2 cellular contexts compared by ENCODE assay signal in genomic region chr19:42774510-42775158, GRCh38.
A peak's percentile ranks its signal among the peaks of the same experiment; 100 is the strongest.
TF ChIP-seq lines count a peak whose summit lies in the region.

No MANE protein-coding gene starts in this region.

TF ChIP-seq in K562, 482 proteins besides CTCF, POLR2A, EP300 and RAD21:
- peak; percentile 40; the same call in 1 of the 2 replicates for TF ChIP-seq NFIC (IDR thresholded peaks at IDR 0.05)

TF ChIP-seq in HepG2, 621 proteins besides CTCF, POLR2A, EP300 and RAD21:
- 0 out of 2 replicates have a peak, but pooled peaks have one; percentile 20 for TF ChIP-seq ZNF281 (CRISPR knock-in tag; IDR thresholded peaks at IDR 0.05; ENCODE audit: borderline replicate concordance)
